Comparison of ENCODE assay signal across 7 cellular contexts in the genomic region with DNA sequence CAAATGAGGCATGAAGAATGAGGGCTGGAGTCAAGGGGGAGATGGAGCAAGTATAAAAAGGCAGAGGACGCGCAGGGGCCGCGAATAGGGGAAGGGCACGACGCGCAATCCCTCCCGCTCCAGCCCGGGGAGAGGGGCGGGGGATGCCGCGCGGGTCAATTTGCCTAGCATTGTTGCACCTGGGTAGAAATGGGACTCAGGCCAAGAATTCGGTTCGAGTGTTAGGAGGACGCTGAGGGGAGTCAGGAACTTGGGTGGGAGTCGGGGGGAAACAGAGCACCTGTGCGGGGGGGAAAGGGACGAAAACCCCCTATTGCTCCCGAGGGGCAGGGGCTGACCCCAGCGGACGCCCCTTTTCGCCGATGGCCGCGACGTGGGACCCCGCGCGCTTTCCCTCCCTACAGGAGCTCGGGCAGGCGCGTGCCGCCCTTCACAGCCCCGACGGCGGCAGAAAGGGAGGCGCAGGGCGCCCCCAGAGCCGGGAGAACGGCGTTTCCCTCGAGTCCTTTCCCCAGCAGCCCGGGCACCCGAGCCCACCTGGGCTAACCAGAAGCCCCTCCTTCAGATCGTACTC. TPM values are rescaled to one million over a fixed set of nuclear protein-coding genes. Genes with fewer than 3 reads are reported as not detected.
DNase-seq lines count a peak whose midpoint lies in the region; ATAC-seq and TF ChIP-seq lines count a peak whose summit lies in the region.

No MANE protein-coding gene starts in this region.

- no peaks in the 10 kb centered on the region for H3K27me3 ChIP-seq in left ventricle myocardium inferior (ENCODE audit: low read depth)
- H3K27me3 ChIP-seq in psoas muscle (ENCODE audit: insufficient read depth in 3 of 3, low read length in 2 of 3), result no peaks in the 10 kb centered on the region

- H3K9me3 Mint-ChIP-seq in activated naive CD4-positive, alpha-beta T cell treated with anti-CD3 and anti-CD28 coated beads, Interleukin-2, amount 50 U/mL, for 72 hours, result no peaks in the 10 kb centered on the region

- peaks cover 13% of the 10 kb centered on the region for H3K4me1 ChIP-seq in left ventricle myocardium inferior
- no peaks in the 10 kb centered on the region for H3K4me1 ChIP-seq in psoas muscle

- no peaks in the 10 kb centered on the region for H3K36me3 Mint-ChIP-seq in activated naive CD4-positive, alpha-beta T cell treated with anti-CD3 and anti-CD28 coated beads, Interleukin-2, amount 50 U/mL, for 72 hours

- DNase-seq in NCI-H748 treated with DMSO at 0.1 percent for 48 hours (lab: John Stamatoyannopoulos, UW) (peak; percentile 39), left ventricle myocardium inferior (peak; percentile 25), psoas muscle (peak; percentile 23 to 60)
- DNase-seq in activated naive CD4-positive, alpha-beta T cell treated with anti-CD3 and anti-CD28 coated beads, Interleukin-2, amount 50 U/mL, for 72 hours (ENCODE audit: low spot score in 2 of 2), result peak in 1 of 2 donors; percentile 31

- peak overlapping the region; percentile 73 to 91 for H3K27ac Mint-ChIP-seq in activated naive CD4-positive, alpha-beta T cell treated with anti-CD3 and anti-CD28 coated beads, Interleukin-2, amount 50 U/mL, for 72 hours

- peak overlapping the region; percentile 95 for H3K27ac ChIP-seq in left ventricle myocardium inferior (replicated peaks)
- peak overlapping the region; percentile 95 for H3K27ac ChIP-seq in psoas muscle

- no peak for TF ChIP-seq CTCF in left ventricle myocardium inferior (IDR thresholded peaks at IDR 0.05; ENCODE audit: borderline replicate concordance)
- peak; percentile 11 for TF ChIP-seq CTCF in psoas muscle (IDR thresholded peaks at IDR 0.05)

- peak; percentile 3 for ATAC-seq in GM18868 (IDR thresholded peaks at IDR 0.05; ENCODE audit: unreplicated experiment)
- peak; percentile 9 for ATAC-seq in HG03025 (IDR thresholded peaks at IDR 0.05; ENCODE audit: low FRiP score, unreplicated experiment)
- peak; percentile 21 to 23 for ATAC-seq in activated naive CD4-positive, alpha-beta T cell treated with anti-CD3 and anti-CD28 coated beads, Interleukin-2, amount 50 U/mL, for 72 hours
- ATAC-seq in psoas muscle, result peak in 3 of 4 donors; percentile 18 to 47 (median 23)
- no peak for ATAC-seq in HG02678 (IDR thresholded peaks at IDR 0.05; ENCODE audit: unreplicated experiment)

- intact Hi-C loops in left ventricle myocardium inferior (cut with micrococcal nuclease), result no loop called here
- intact Hi-C loops in psoas muscle (cut with DNase I), result loop anchor here in 1 of 2 donors (5.0 kb wide), 1 partner anchor 51 kb away; no protein-coding TSS in a partner anchor

- H3K9me3 ChIP-seq in left ventricle myocardium inferior (replicated peaks) (no peaks in the 10 kb centered on the region), psoas muscle (no peaks in the 10 kb centered on the region)

- H3K36me3 ChIP-seq in left ventricle myocardium inferior (no peaks in the 10 kb centered on the region), psoas muscle (ENCODE audit: insufficient read depth in 1 of 2, low read depth in 1 of 2) (no peaks in the 10 kb centered on the region)

- WGBS in psoas muscle, 3 donors, result 0 to 1% (median 1%) methylated on average over 36 to 46 of the region's 46 CpGs

- H3K4me3 ChIP-seq in left ventricle myocardium inferior (peak overlapping the region; percentile 90), psoas muscle (peak overlapping the region; percentile 90)

RNA-seq across cellular contexts. Expression of gene PAIP2B, which starts 0.4 kb away (rescaled TPM):
- 1 to 10 TPM; 2.5 to 3.7 TPM for total RNA-seq in activated naive CD4-positive, alpha-beta T cell treated with anti-CD3 and anti-CD28 coated beads, Interleukin-2, amount 50 U/mL, for 72 hours
- 76.6 TPM for total RNA-seq in left ventricle myocardium inferior
- 10 to 100 TPM; 14.0 to 47.4 (median 36.9) TPM for total RNA-seq in psoas muscle
- 10 to 100 TPM in 1 of 3 donors, 1 to 10 TPM in 2; 2.7 to 10.6 (median 7.2) TPM for polyA plus RNA-seq in psoas muscle
